Comparison of ENCODE assay signal across 8 cellular contexts in the genomic region with DNA sequence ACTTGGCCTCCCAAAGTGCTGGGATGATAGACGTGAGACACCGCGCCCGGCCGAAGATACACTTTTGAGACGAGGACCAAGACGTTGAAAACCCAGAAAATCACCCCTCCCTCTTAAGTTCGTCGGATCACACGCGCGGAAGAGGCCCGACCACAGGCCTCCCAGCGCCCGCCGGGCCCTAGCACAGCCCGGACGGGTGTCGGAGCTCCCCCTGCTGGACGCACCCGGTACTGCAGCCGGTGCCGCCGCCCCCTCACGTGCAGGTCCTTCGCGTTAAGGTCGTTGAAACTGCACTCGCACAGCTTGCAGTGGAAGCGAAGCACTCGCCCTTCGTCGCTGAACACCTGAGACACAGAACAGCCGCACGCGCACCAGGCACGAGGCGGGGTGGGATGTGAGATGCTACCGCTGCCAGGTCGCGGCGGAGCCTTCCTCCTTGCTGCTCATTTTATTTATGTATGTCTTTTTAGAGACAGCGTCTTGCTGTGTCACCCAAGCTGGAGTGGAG. TPM values are rescaled to one million over a fixed set of nuclear protein-coding genes. Genes with fewer than 3 reads are reported as not detected.
A peak's percentile ranks its signal among the peaks of the same experiment; 100 is the strongest.
DNase-seq lines count a peak whose midpoint lies in the region; ATAC-seq, FAIRE-seq and TF ChIP-seq lines count a peak whose summit lies in the region.

No MANE protein-coding gene starts in this region.

- H3K4me3 Mint-ChIP-seq in brain: no peak overlapping the region

- H3K9me3 ChIP-seq in DND-41 (ENCODE audit: insufficient read depth, low read length, severe bottlenecking): no peaks in the 10 kb centered on the region
- H3K9me3 ChIP-seq in Loucy (ENCODE audit: insufficient read depth, low read depth, low read length): no peaks in the 10 kb centered on the region
- H3K9me3 ChIP-seq in kidney (ENCODE audit: control insufficient read depth in 1 of 2, low read length in 2 of 2): no peaks in the 10 kb centered on the region

- H3K27ac ChIP-seq in DND-41 (ENCODE audit: low read length): no peak overlapping the region
- H3K27ac ChIP-seq in kidney (ENCODE audit: low read depth in 2 of 2, low read length in 2 of 2): no peak overlapping the region

- H3K79me2 ChIP-seq in DND-41 (ENCODE audit: insufficient read depth, low read length) (no peaks in the 10 kb centered on the region), Loucy (ENCODE audit: insufficient read depth, low read length) (no peaks in the 10 kb centered on the region)

- ATAC-seq in DND-41 (ENCODE audit: insufficient read depth, low read depth) (peak; percentile 96), GM18519 (IDR thresholded peaks at IDR 0.05; ENCODE audit: low FRiP score, unreplicated experiment) (no peak)

- H3K36me3 Mint-ChIP-seq in brain: no peaks in the 10 kb centered on the region

- H3K9ac ChIP-seq in DND-41 (ENCODE audit: low read depth, low read length) (no peak overlapping the region), Loucy (ENCODE audit: low read depth, low read length, poor library complexity, severe bottlenecking) (peak overlapping the region; percentile 46), kidney (ENCODE audit: low read length in 2 of 2) (no peak overlapping the region)

- H3K9me3 Mint-ChIP-seq in brain: peaks cover 0 to 5% (median 0%) of the 10 kb centered on the region in 5 experiments

- H4K20me1 ChIP-seq in DND-41 (ENCODE audit: insufficient read depth, low read length): no peaks in the 10 kb centered on the region
- H4K20me1 ChIP-seq in Loucy (ENCODE audit: insufficient read depth, low read length, poor library complexity, severe bottlenecking): no peaks in the 10 kb centered on the region

- TF ChIP-seq CTCF in DND-41 (IDR thresholded peaks at IDR 0.05; ENCODE audit: borderline replicate concordance, extremely low read depth, low read length, poor library complexity, severe bottlenecking) (peak; percentile 100), Loucy (conservative IDR thresholded peaks at IDR 0.05; ENCODE audit: low read length) (peak; percentile 97), WI38 (IDR thresholded peaks at IDR 0.05; ENCODE audit: low read depth, low read length) (peak; percentile 94), brain (conservative IDR thresholded peaks at IDR 0.05) (peak; percentile 73 to 95), kidney (IDR thresholded peaks at IDR 0.05; ENCODE audit: borderline replicate concordance, extremely low read depth, insufficient read depth) (peak; percentile 96)

- H3K36me3 ChIP-seq in DND-41 (ENCODE audit: insufficient read depth, low read length) (no peaks in the 10 kb centered on the region), Loucy (ENCODE audit: insufficient read depth, low read length) (no peaks in the 10 kb centered on the region), kidney (ENCODE audit: control insufficient read depth in 1 of 2, insufficient read depth in 2 of 2, low read length in 2 of 2) (no peaks in the 10 kb centered on the region)

- no peak overlapping the region for H3K27ac Mint-ChIP-seq in brain

- peak overlapping the region; percentile 33; the same call in 1 of the 2 replicates for H2AFZ ChIP-seq in DND-41 (ENCODE audit: low read depth, low read length)
- H2AFZ ChIP-seq in Loucy (ENCODE audit: low read length): peak overlapping the region; percentile 73

- peaks cover 6% of the 10 kb centered on the region for H3K4me1 ChIP-seq in DND-41 (ENCODE audit: insufficient read depth, low read length)
- peaks cover 12% of the 10 kb centered on the region for H3K4me1 ChIP-seq in Loucy (ENCODE audit: insufficient read depth, low read length, poor library complexity, severe bottlenecking)
- H3K4me1 ChIP-seq in kidney (ENCODE audit: control insufficient read depth in 1 of 2, insufficient read depth in 1 of 2, low read depth in 1 of 2, low read length in 2 of 2): peaks cover 0 to 2% of the 10 kb centered on the region in 2 donors

- H3K4me3 ChIP-seq in DND-41 (ENCODE audit: low read depth in 1 of 2, low read length in 2 of 2) (no peak overlapping the region), Loucy (ENCODE audit: low read length, poor library complexity, severe bottlenecking) (peak overlapping the region; percentile 16), WI38 (ENCODE audit: low read depth, low read length) (no peak overlapping the region), kidney (ENCODE audit: low read length in 2 of 2) (no peak overlapping the region)

- H3K9me2 ChIP-seq in Loucy (replicated peaks; ENCODE audit: low read depth, low read length): no peaks in the 10 kb centered on the region

- no peak for FAIRE-seq in kidney (lab: Jason Lieb, UNC)

- H3F3A ChIP-seq in Loucy (ENCODE audit: low read depth): no peaks in the 10 kb centered on the region

- no peaks in the 10 kb centered on the region for H3K4me1 Mint-ChIP-seq in brain

- DNase-seq in DND-41 (peak; percentile 91), kidney (no peak), NCI-H1105 treated with DMSO at 0.1 percent for 48 hours (lab: John Stamatoyannopoulos, UW) (no peak)
- DNase-seq in stimulated activated CD4-positive, alpha-beta T cell treated with anti-CD3 and anti-CD28 coated beads, Interleukin-4, amount 100 ng/mL, for 48 hours (ENCODE audit: low read depth in 2 of 2): peak; percentile 82 to 97

- intact Hi-C loops in kidney (cut with DNase I): no loop called here

- peaks cover 3% of the 10 kb centered on the region for H3K27me3 Mint-ChIP-seq in brain

- H3K27me3 ChIP-seq in DND-41 (ENCODE audit: insufficient read depth, low read length, poor library complexity) (no peaks in the 10 kb centered on the region), Loucy (ENCODE audit: insufficient read depth, low read length, poor library complexity, severe bottlenecking) (no peaks in the 10 kb centered on the region)

- H3K4me2 ChIP-seq in DND-41 (ENCODE audit: insufficient read depth, low read length) (peak overlapping the region; percentile 39), Loucy (ENCODE audit: low read depth, low read length, poor library complexity, severe bottlenecking) (peak overlapping the region; percentile 30)

RNA-seq across cellular contexts. Expression of a gene that starts 35.7 kb away (rescaled TPM):
- 18.6 TPM for polyA plus RNA-seq in brain (ENCODE audit: insufficient read depth, low read depth, low replicate concordance)
- total RNA-seq in kidney: 2.7 TPM
- polyA plus RNA-seq in kidney (ENCODE audit: insufficient read depth, low read depth, low replicate concordance): 4.2 TPM

RNA-seq across cellular contexts. Expression of a gene that starts 46.9 kb away (rescaled TPM):
- 4.5 TPM for polyA plus RNA-seq in brain (ENCODE audit: insufficient read depth, low read depth, low replicate concordance)
- total RNA-seq in kidney: 0.22 TPM
- not detected for polyA plus RNA-seq in kidney (ENCODE audit: insufficient read depth, low read depth, low replicate concordance)

RNA-seq across cellular contexts. Expression of a gene that starts 49.9 kb away (rescaled TPM):
- polyA plus RNA-seq in brain (ENCODE audit: insufficient read depth, low read depth, low replicate concordance): not detected
- total RNA-seq in kidney: not detected
- polyA plus RNA-seq in kidney (ENCODE audit: insufficient read depth, low read depth, low replicate concordance): not detected

RNA-seq across cellular contexts. Expression of a gene that starts 58.6 kb away (rescaled TPM):
- 140 TPM for polyA plus RNA-seq in brain (ENCODE audit: insufficient read depth, low read depth, low replicate concordance)
- total RNA-seq in kidney: 0.16 TPM
- polyA plus RNA-seq in kidney (ENCODE audit: insufficient read depth, low read depth, low replicate concordance): not detected

RNA-seq across cellular contexts. Expression of a gene that starts 59.4 kb away (rescaled TPM):
- 177 TPM for polyA plus RNA-seq in brain (ENCODE audit: insufficient read depth, low read depth, low replicate concordance)
- 57.6 TPM for total RNA-seq in kidney
- 151 TPM for polyA plus RNA-seq in kidney (ENCODE audit: insufficient read depth, low read depth, low replicate concordance)

Comparison
In these comparisons a context has a peak if more than half of its experiments do, and no peak if none do; other contexts are left out.
1. DNase-seq: peak in DND-41 (single experiment) and stimulated activated CD4-positive, alpha-beta T cell treated with anti-CD3 and anti-CD28 coated beads, Interleukin-4, amount 100 ng/mL, for 48 hours (2 of 2); none in kidney (single experiment) and NCI-H1105 treated with DMSO at 0.1 percent for 48 hours (single experiment).
2. Peak in every context shown above with its lines, with median percentiles within 50 percentile points of each other: CTCF ChIP-seq.